Comparison of ENCODE assay signal across 37 cellular contexts in the genomic region with DNA sequence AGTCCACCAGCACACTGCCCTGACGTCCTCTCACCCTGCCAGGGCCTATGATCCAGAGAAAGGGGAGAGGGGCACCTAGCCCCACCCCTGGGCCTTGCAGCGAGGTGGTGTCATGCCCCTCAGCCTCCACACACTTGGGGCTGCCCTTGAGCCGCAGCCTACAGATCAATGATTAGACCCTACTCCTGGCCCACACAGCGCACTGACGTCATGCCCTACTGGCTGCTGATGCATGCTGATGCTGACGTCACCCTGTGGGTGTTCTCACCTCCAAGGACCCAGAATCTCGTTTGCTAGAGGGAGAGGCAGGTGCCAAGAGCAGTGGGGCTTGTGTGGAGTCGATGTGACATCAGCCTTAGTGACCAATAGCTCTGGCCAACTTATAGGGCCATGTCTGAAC. TPM values are rescaled to one million over a fixed set of nuclear protein-coding genes. Genes with fewer than 3 reads are reported as not detected.
"Had no signal": no experiment of that assay in that cellular context is flagged by ENCODE, and none has a peak within 500 bp of the region (broad histone marks: within the 10 kb centered on the region; RNA-seq: fewer than 3 reads in every experiment).

No MANE protein-coding gene starts in this region.

- H3K9me3 Mint-ChIP-seq: activated CD4-positive, alpha-beta memory T cell treated with anti-CD3 and anti-CD28 coated beads, Interleukin-2, amount 10 ng/mL, durations not matched to agents 7 days and 5 days; activated CD4-positive, alpha-beta T cell treated with anti-CD3 and anti-CD28 coated beads, Interleukin-2, amount 10 ng/mL, durations not matched to agents 7 days and 5 days; activated naive CD4-positive, alpha-beta T cell treated with anti-CD3 and anti-CD28 coated beads, Interleukin-2, amount 50 U/mL, for 24 hours; activated naive CD8-positive, alpha-beta T cell treated with anti-CD3 and anti-CD28 coated beads, Interleukin-2, amount 50 U/mL, for 24 hours; activated T-cell treated with anti-CD3 and anti-CD28 coated beads, Interleukin-2, amount 50 U/mL, for 24 hours; activated T-helper 17 cell treated with anti-CD3 and anti-CD28 coated beads, Interleukin-2, amount 50 U/mL, for 72 hours; effector memory CD8-positive, alpha-beta T cell; immature natural killer cell; naive thymus-derived CD4-positive, alpha-beta T cell; WTC11 had no signal

- ATAC-seq: activated naive CD8-positive, alpha-beta T cell treated with anti-CD3 and anti-CD28 coated beads, Interleukin-2, amount 50 U/mL, for 24 hours; activated T-helper 17 cell treated with anti-CD3 and anti-CD28 coated beads, Interleukin-2, amount 50 U/mL, for 72 hours; effector memory CD8-positive, alpha-beta T cell; naive thymus-derived CD4-positive, alpha-beta T cell; pancreas; psoas muscle; WTC11 had no signal

- H3K4me1 ChIP-seq: sigmoid colon, testis, transverse colon had no signal

- H3K9me3 ChIP-seq: pancreas, psoas muscle, sigmoid colon, testis, transverse colon had no signal

- H3K27ac ChIP-seq: pancreas, psoas muscle, sigmoid colon, testis, transverse colon had no signal

- H3K4me3 Mint-ChIP-seq: activated CD4-positive, alpha-beta memory T cell treated with anti-CD3 and anti-CD28 coated beads, Interleukin-2, amount 10 ng/mL, durations not matched to agents 7 days and 5 days; activated CD4-positive, alpha-beta T cell treated with anti-CD3 and anti-CD28 coated beads, Interleukin-2, amount 10 ng/mL, durations not matched to agents 7 days and 5 days; activated naive CD4-positive, alpha-beta T cell treated with anti-CD3 and anti-CD28 coated beads, Interleukin-2, amount 50 U/mL, for 24 hours; activated naive CD8-positive, alpha-beta T cell treated with anti-CD3 and anti-CD28 coated beads, Interleukin-2, amount 50 U/mL, for 24 hours; activated T-cell treated with anti-CD3 and anti-CD28 coated beads, Interleukin-2, amount 50 U/mL, for 24 hours; activated T-helper 17 cell treated with anti-CD3 and anti-CD28 coated beads, Interleukin-2, amount 50 U/mL, for 72 hours; effector memory CD8-positive, alpha-beta T cell; immature natural killer cell; naive thymus-derived CD4-positive, alpha-beta T cell; WTC11 had no signal

- H3K27me3 ChIP-seq: pancreas, sigmoid colon, testis, transverse colon had no signal

- H3K36me3 ChIP-seq: pancreas, sigmoid colon, transverse colon had no signal

- H3K4me3 ChIP-seq: pancreas, psoas muscle, sigmoid colon, testis, transverse colon had no signal

- H3K36me3 Mint-ChIP-seq: activated naive CD4-positive, alpha-beta T cell treated with anti-CD3 and anti-CD28 coated beads, Interleukin-2, amount 50 U/mL, for 24 hours; immature natural killer cell; naive thymus-derived CD4-positive, alpha-beta T cell; WTC11 had no signal

- H3K27me3 Mint-ChIP-seq: activated naive CD8-positive, alpha-beta T cell treated with anti-CD3 and anti-CD28 coated beads, Interleukin-2, amount 50 U/mL, for 24 hours; activated T-cell treated with anti-CD3 and anti-CD28 coated beads, Interleukin-2, amount 50 U/mL, for 24 hours had no signal

- H3K27ac Mint-ChIP-seq: activated CD4-positive, alpha-beta memory T cell treated with anti-CD3 and anti-CD28 coated beads, Interleukin-2, amount 10 ng/mL, durations not matched to agents 7 days and 5 days; activated CD4-positive, alpha-beta T cell treated with anti-CD3 and anti-CD28 coated beads, Interleukin-2, amount 10 ng/mL, durations not matched to agents 7 days and 5 days; activated naive CD4-positive, alpha-beta T cell treated with anti-CD3 and anti-CD28 coated beads, Interleukin-2, amount 50 U/mL, for 24 hours; activated naive CD8-positive, alpha-beta T cell treated with anti-CD3 and anti-CD28 coated beads, Interleukin-2, amount 50 U/mL, for 24 hours; activated T-cell treated with anti-CD3 and anti-CD28 coated beads, Interleukin-2, amount 50 U/mL, for 24 hours; activated T-helper 17 cell treated with anti-CD3 and anti-CD28 coated beads, Interleukin-2, amount 50 U/mL, for 72 hours; effector memory CD8-positive, alpha-beta T cell; immature natural killer cell; naive thymus-derived CD4-positive, alpha-beta T cell; WTC11 had no signal

- H3K4me1 Mint-ChIP-seq: activated CD4-positive, alpha-beta T cell treated with anti-CD3 and anti-CD28 coated beads, Interleukin-2, amount 10 ng/mL, durations not matched to agents 7 days and 5 days; activated naive CD4-positive, alpha-beta T cell treated with anti-CD3 and anti-CD28 coated beads, Interleukin-2, amount 50 U/mL, for 24 hours; immature natural killer cell had no signal

- FAIRE-seq: kidney, pancreas, small intestine had no signal

- DNase-seq: activated CD4-positive, alpha-beta memory T cell treated with anti-CD3 and anti-CD28 coated beads, Interleukin-2, amount 10 ng/mL, durations not matched to agents 7 days and 5 days; activated CD4-positive, alpha-beta T cell treated with anti-CD3 and anti-CD28 coated beads for 1 hour; activated CD4-positive, alpha-beta T cell treated with anti-CD3 and anti-CD28 coated beads, Interleukin-2, amount 10 ng/mL, durations not matched to agents 7 days and 5 days; activated CD8-positive, alpha-beta memory T cell treated with anti-CD3 and anti-CD28 coated beads, Interleukin-2, amount 50 U/mL, for 48 hours; activated gamma-delta T cell treated with Interleukin-2 at 50 U/mL for 16 hours; activated naive CD8-positive, alpha-beta T cell treated with anti-CD3 and anti-CD28 coated beads, Interleukin-2, amount 50 U/mL, for 24 hours; activated T-cell treated with anti-CD3 and anti-CD28 coated beads, Interleukin-2, amount 50 U/mL, for 24 hours; amygdala; caudate nucleus; cortex of kidney; effector memory CD8-positive, alpha-beta T cell; head of caudate nucleus; hypothalamus; immature natural killer cell; kidney; left colon; mammary epithelial cell; midbrain; naive thymus-derived CD4-positive, alpha-beta T cell; nucleus accumbens; pancreas; psoas muscle; sigmoid colon; small intestine; stimulated activated CD4-positive, alpha-beta T cell treated with anti-CD3 and anti-CD28 coated beads, Interleukin-4, amount 100 ng/mL, for 4 hours; stimulated activated CD8-positive, alpha-beta memory T cell treated with anti-CD3 and anti-CD28 coated beads, Interleukin-4, amount 100 ng/mL, for 48 hours; stimulated activated naive CD4-positive, alpha-beta T cell; T-helper 2 cell; testis; transverse colon had no signal

RNA-seq across cellular contexts. Expression of a gene that starts 18.0 kb away (rescaled TPM):
- total RNA-seq: activated CD4-positive, alpha-beta memory T cell treated with anti-CD3 and anti-CD28 coated beads, Interleukin-2, amount 10 ng/mL, durations not matched to agents 7 days and 5 days; activated CD4-positive, alpha-beta T cell treated with anti-CD3 and anti-CD28 coated beads, Interleukin-2, amount 10 ng/mL, durations not matched to agents 7 days and 5 days; activated T-helper 17 cell treated with anti-CD3 and anti-CD28 coated beads, Interleukin-2, amount 50 U/mL, for 72 hours; chondrocyte; fibroblast of lung; fibroblast of villous mesenchyme; naive thymus-derived CD4-positive, alpha-beta T cell; psoas muscle; sigmoid colon; WTC11 had no signal
- polyA plus RNA-seq: fibroblast of lung; immature natural killer cell; naive thymus-derived CD4-positive, alpha-beta T cell; neural cell had no signal
